In the genomic region with DNA sequence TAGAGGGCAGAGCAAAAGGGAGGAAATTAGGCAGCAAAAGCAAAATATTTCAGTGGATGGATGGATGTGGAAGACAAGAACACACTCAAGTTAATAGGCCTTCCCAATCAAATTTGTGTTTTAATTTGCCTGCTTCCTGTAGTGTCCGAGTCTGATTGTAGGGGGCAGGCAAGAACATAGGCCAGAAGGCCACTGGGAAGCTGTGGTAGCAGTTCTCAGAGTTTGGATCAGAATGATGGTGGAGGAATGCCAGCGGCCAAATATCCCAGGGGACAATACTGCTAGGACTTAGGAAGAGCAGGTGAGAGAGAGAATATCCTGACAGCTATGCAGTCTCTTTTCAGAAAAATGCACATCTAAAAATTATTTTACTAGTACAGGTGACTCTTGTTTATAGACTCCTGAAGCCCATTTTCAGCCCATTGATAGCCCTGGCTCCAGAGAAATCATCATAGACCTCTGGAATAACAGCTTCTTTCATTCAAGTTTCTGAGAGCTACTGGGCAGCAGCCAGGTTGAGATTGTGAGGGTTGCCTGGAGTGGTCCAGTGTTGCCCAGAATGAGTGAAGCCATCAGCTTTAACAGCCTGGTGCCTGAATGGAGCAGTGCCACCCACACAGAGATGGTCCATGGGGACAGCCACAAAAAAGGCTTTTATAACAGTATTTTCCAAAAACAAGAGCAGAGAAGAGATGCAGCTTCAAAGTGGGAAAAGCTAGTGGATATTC, we compare ENCODE assay signal across 1 cellular context.
TF ChIP-seq lines count a peak whose summit lies in the region.

No MANE protein-coding gene starts in this region.

TF ChIP-seq in GM23338, 12 proteins besides CTCF, POLR2A, EP300 and RAD21 (continued from another document):
- TF ChIP-seq, protein P1, sequence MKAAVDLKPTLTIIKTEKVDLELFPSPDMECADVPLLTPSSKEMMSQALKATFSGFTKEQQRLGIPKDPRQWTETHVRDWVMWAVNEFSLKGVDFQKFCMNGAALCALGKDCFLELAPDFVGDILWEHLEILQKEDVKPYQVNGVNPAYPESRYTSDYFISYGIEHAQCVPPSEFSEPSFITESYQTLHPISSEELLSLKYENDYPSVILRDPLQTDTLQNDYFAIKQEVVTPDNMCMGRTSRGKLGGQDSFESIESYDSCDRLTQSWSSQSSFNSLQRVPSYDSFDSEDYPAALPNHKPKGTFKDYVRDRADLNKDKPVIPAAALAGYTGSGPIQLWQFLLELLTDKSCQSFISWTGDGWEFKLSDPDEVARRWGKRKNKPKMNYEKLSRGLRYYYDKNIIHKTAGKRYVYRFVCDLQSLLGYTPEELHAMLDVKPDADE (IDR thresholded peaks at IDR 0.05), result no peak
